In genomic region chr3:108662141-108662738, GRCh38 we compare ENCODE assay signal across 8 cellular contexts.
DNase-seq lines count a peak whose midpoint lies in the region; ATAC-seq and TF ChIP-seq lines count a peak whose summit lies in the region.

No MANE protein-coding gene starts in this region.

- peak; percentile 62 for ATAC-seq in GM21367 (IDR thresholded peaks at IDR 0.05; ENCODE audit: unreplicated experiment)
- no peak for ATAC-seq in HG02763 (IDR thresholded peaks at IDR 0.05; ENCODE audit: unreplicated experiment)

- H3K36me3 ChIP-seq in KMS-11 (ENCODE audit: insufficient read depth) (no peaks in the 10 kb centered on the region), OCI-LY3 (replicated peaks; ENCODE audit: low read depth, low read length) (peaks cover 4% of the 10 kb centered on the region)

- H3K4me1 ChIP-seq in KMS-11 (ENCODE audit: low read depth, poor library complexity, severe bottlenecking) (no peaks in the 10 kb centered on the region), OCI-LY3 (ENCODE audit: low read length) (no peaks in the 10 kb centered on the region)

- H3K9me3 ChIP-seq in OCI-LY3 (ENCODE audit: insufficient read depth, low read length) = no peaks in the 10 kb centered on the region

- H3K79me2 ChIP-seq in KMS-11 (ENCODE audit: insufficient read depth, low read depth) (no peaks in the 10 kb centered on the region), OCI-LY3 (ENCODE audit: low read length) (no peaks in the 10 kb centered on the region)

- H2AFZ ChIP-seq in KMS-11 (ENCODE audit: low read depth) (no peak overlapping the region), OCI-LY3 (ENCODE audit: low read depth, low read length) (no peak overlapping the region)

- H3K9ac ChIP-seq in KMS-11 (no peak overlapping the region), OCI-LY3 (ENCODE audit: low read length) (no peak overlapping the region)

- H3K4me2 ChIP-seq in KMS-11 = no peak overlapping the region
- peak overlapping the region; percentile 6; the same call in 1 of the 2 replicates for H3K4me2 ChIP-seq in OCI-LY3 (ENCODE audit: low read length)

- H4K20me1 ChIP-seq in KMS-11 (ENCODE audit: insufficient read depth) = no peaks in the 10 kb centered on the region
- H4K20me1 ChIP-seq in OCI-LY3 (ENCODE audit: insufficient read depth, low read length) = no peaks in the 10 kb centered on the region

- H3K4me3 ChIP-seq in KMS-11 (IDR thresholded peaks at IDR 0.05; ENCODE audit: insufficient read depth, low read depth, low read length) (no peak overlapping the region), OCI-LY3 (ENCODE audit: low read length) (no peak overlapping the region)

- TF ChIP-seq CTCF in KMS-11 (conservative IDR thresholded peaks at IDR 0.05; ENCODE audit: low read depth, low read length) (peak; percentile 86), OCI-LY3 (IDR thresholded peaks at IDR 0.05; ENCODE audit: low read depth, low read length) (peak; percentile 80)

- H3K27me3 ChIP-seq in KMS-11 (ENCODE audit: insufficient read depth, low read depth) = no peaks in the 10 kb centered on the region
- H3K27me3 ChIP-seq in OCI-LY3 (ENCODE audit: low read depth, low read length) = no peaks in the 10 kb centered on the region

- H3K27ac ChIP-seq in KMS-11 (no peak overlapping the region), OCI-LY3 (ENCODE audit: low read length) (no peak overlapping the region)

- DNase-seq in DMS53 (lab: John Stamatoyannopoulos, UW) (peak; percentile 76), globus pallidus (ENCODE audit: low spot score) (peak; percentile 72), putamen (ENCODE audit: low spot score) (peak; percentile 43)
- peak; percentile 27 for DNase-seq in activated naive CD4-positive, alpha-beta T cell treated with Interleukin-2 at 50 U/mL for 16 hours
